In genomic region chr20:47678536-47678935, GRCh38 we compare ENCODE assay signal across 17 cellular contexts.
"Had no signal": no experiment of that assay in that cellular context is flagged by ENCODE, and none has a peak within 500 bp of the region (broad histone marks: within the 10 kb centered on the region; RNA-seq: fewer than 3 reads in every experiment).

No MANE protein-coding gene starts in this region.

- H3K27me3 ChIP-seq: ascending aorta, breast epithelium, cardiac muscle cell, colonic mucosa, dorsolateral prefrontal cortex had no signal

- H3K4me3 Mint-ChIP-seq: activated CD4-positive, alpha-beta memory T cell treated with anti-CD3 and anti-CD28 coated beads for 36 hours; activated CD4-positive, alpha-beta T cell treated with anti-CD3 and anti-CD28 coated beads for 36 hours; activated CD4-positive, alpha-beta T cell treated with anti-CD3 and anti-CD28 coated beads, Interleukin-2, amount 10 ng/mL, durations not matched to agents 24 days and 14 days; activated CD8-positive, alpha-beta memory T cell treated with anti-CD3 and anti-CD28 coated beads, Interleukin-2, amount 10 ng/mL, durations not matched to agents 7 days and 5 days; activated CD8-positive, alpha-beta T cell treated with anti-CD3 and anti-CD28 coated beads, Interleukin-2, amount 10 ng/mL, durations not matched to agents 7 days and 5 days; activated naive CD8-positive, alpha-beta T cell; activated T-cell treated with anti-CD3 and anti-CD28 coated beads, Interleukin-2, amount 50 U/mL, for 4 hours; activated T-helper 17 cell treated with anti-CD3 and anti-CD28 coated beads, Interleukin-2, amount 50 U/mL, for 72 hours; brain; endodermal cell had no signal

- H3K27ac Mint-ChIP-seq: activated CD4-positive, alpha-beta memory T cell treated with anti-CD3 and anti-CD28 coated beads for 36 hours; activated CD4-positive, alpha-beta T cell treated with anti-CD3 and anti-CD28 coated beads, Interleukin-2, amount 10 ng/mL, durations not matched to agents 24 days and 14 days; activated CD8-positive, alpha-beta memory T cell treated with anti-CD3 and anti-CD28 coated beads, Interleukin-2, amount 10 ng/mL, durations not matched to agents 7 days and 5 days; activated naive CD8-positive, alpha-beta T cell; brain had no signal

- H3K9me3 ChIP-seq: ascending aorta, breast epithelium, colonic mucosa had no signal

- H3K27ac ChIP-seq: ascending aorta, breast epithelium, cardiac muscle cell, colonic mucosa, dorsolateral prefrontal cortex had no signal

- H3K9me3 Mint-ChIP-seq: activated CD4-positive, alpha-beta memory T cell treated with anti-CD3 and anti-CD28 coated beads for 36 hours; activated CD4-positive, alpha-beta T cell treated with anti-CD3 and anti-CD28 coated beads, Interleukin-2, amount 10 ng/mL, durations not matched to agents 24 days and 14 days; activated T-cell treated with anti-CD3 and anti-CD28 coated beads, Interleukin-2, amount 50 U/mL, for 4 hours; activated T-helper 17 cell treated with anti-CD3 and anti-CD28 coated beads, Interleukin-2, amount 50 U/mL, for 72 hours; brain; endodermal cell had no signal

- H3K4me3 ChIP-seq: ascending aorta, breast epithelium, cardiac muscle cell, colonic mucosa, dorsolateral prefrontal cortex had no signal

- H3K27me3 Mint-ChIP-seq: activated CD4-positive, alpha-beta memory T cell treated with anti-CD3 and anti-CD28 coated beads for 36 hours; activated CD4-positive, alpha-beta T cell treated with anti-CD3 and anti-CD28 coated beads for 36 hours; activated CD4-positive, alpha-beta T cell treated with anti-CD3 and anti-CD28 coated beads, Interleukin-2, amount 10 ng/mL, durations not matched to agents 24 days and 14 days; activated CD8-positive, alpha-beta memory T cell treated with anti-CD3 and anti-CD28 coated beads, Interleukin-2, amount 10 ng/mL, durations not matched to agents 7 days and 5 days; activated naive CD8-positive, alpha-beta T cell; activated T-helper 17 cell treated with anti-CD3 and anti-CD28 coated beads, Interleukin-2, amount 50 U/mL, for 72 hours had no signal

- H3K36me3 ChIP-seq: breast epithelium, cardiac muscle cell, colonic mucosa had no signal

- H3K36me3 Mint-ChIP-seq: activated CD4-positive, alpha-beta memory T cell treated with anti-CD3 and anti-CD28 coated beads for 36 hours; activated CD8-positive, alpha-beta memory T cell treated with anti-CD3 and anti-CD28 coated beads, Interleukin-2, amount 10 ng/mL, durations not matched to agents 7 days and 5 days; activated naive CD8-positive, alpha-beta T cell had no signal

- DNase-seq: cerebellar nuclear complex; effector memory CD4-positive, alpha-beta T cell had no signal

- H3K4me1 Mint-ChIP-seq: activated CD4-positive, alpha-beta T cell treated with anti-CD3 and anti-CD28 coated beads for 36 hours; activated CD4-positive, alpha-beta T cell treated with anti-CD3 and anti-CD28 coated beads, Interleukin-2, amount 10 ng/mL, durations not matched to agents 24 days and 14 days; activated CD8-positive, alpha-beta memory T cell treated with anti-CD3 and anti-CD28 coated beads, Interleukin-2, amount 10 ng/mL, durations not matched to agents 7 days and 5 days; activated T-helper 17 cell treated with anti-CD3 and anti-CD28 coated beads, Interleukin-2, amount 50 U/mL, for 72 hours; endodermal cell had no signal

- H3K4me1 ChIP-seq: ascending aorta, breast epithelium, colonic mucosa had no signal
